10 cellular contexts compared by ENCODE assay signal in the genomic region with DNA sequence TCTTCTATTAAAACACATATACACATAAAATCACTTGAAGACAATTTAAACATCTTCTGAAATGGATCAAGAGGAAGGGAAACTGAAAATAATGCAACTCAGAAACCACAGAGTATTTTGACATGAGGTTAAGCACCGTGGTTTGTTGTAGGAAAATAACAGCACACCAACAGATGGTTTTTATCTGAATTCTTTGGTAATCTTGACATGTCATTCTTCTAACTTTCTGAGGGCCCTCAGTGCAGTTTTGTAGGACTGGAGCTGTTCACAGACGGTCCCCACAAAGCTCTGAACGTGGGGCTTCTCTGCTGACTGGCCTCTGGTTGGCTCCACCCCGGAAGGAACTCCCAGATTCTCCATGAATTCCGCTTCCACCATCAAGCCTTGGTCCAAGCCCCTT. TPM values are rescaled to one million over a fixed set of nuclear protein-coding genes. Genes with fewer than 3 reads are reported as not detected.
DNase-seq lines count a peak whose midpoint lies in the region; ATAC-seq and TF ChIP-seq lines count a peak whose summit lies in the region.
"Had no signal": no experiment of that assay in that cellular context is flagged by ENCODE, and none has a peak within 500 bp of the region (broad histone marks: within the 10 kb centered on the region; RNA-seq: fewer than 3 reads in every experiment).

No MANE protein-coding gene starts in this region.

- H3K36me3 ChIP-seq in BLaER1 (no peaks in the 10 kb centered on the region), aorta (ENCODE audit: control insufficient read depth in 1 of 2, insufficient read depth in 2 of 2, low read length in 1 of 2) (no peaks in the 10 kb centered on the region)
- no peaks in the 10 kb centered on the region for H3K36me3 ChIP-seq in CD8-positive, alpha-beta T cell (ENCODE audit: insufficient read depth, low read length)

- H3K4me3 ChIP-seq in BLaER1, result no peak overlapping the region
- no peak overlapping the region for H3K4me3 ChIP-seq in CD8-positive, alpha-beta T cell (ENCODE audit: low read depth, low read length)
- no peak overlapping the region for H3K4me3 ChIP-seq in aorta (ENCODE audit: low read length in 2 of 2)

- ATAC-seq in GM19372 (IDR thresholded peaks at IDR 0.05; ENCODE audit: low read depth, unreplicated experiment) (peak; percentile 46), HG03103 (IDR thresholded peaks at IDR 0.05; ENCODE audit: low read depth, unreplicated experiment) (peak; percentile 58), aorta (ENCODE audit: low FRiP score) (no peak)
- ATAC-seq in CD8-positive, alpha-beta T cell, result no peak

- no peaks in the 10 kb centered on the region for H3K27me3 Mint-ChIP-seq in T-helper 1 cell treated with Interleukin-12 subunit alpha and Interleukin-12 subunit beta and Interleukin-4 antibody, amounts not matched to agents 30 μg/mL and 1 μg/mL, for 36 hours (ENCODE audit: low read depth)
- H3K27me3 Mint-ChIP-seq in CD8-positive, alpha-beta T cell (ENCODE audit: low read depth), result no peaks in the 10 kb centered on the region

- peaks cover 31% of the 10 kb centered on the region for H3K4me1 ChIP-seq in BLaER1
- peaks cover 3% of the 10 kb centered on the region for H3K4me1 ChIP-seq in CD8-positive, alpha-beta T cell (ENCODE audit: insufficient read depth, low read length)
- no peaks in the 10 kb centered on the region for H3K4me1 ChIP-seq in aorta (ENCODE audit: control insufficient read depth in 1 of 2, insufficient read depth in 2 of 2, low read length in 2 of 2)

- H3K9ac ChIP-seq in BLaER1, result no peak overlapping the region

- intact Hi-C loops in CD8-positive, alpha-beta T cell (cut with DNase I, micrococcal nuclease), result loop anchor here in 1 of 2 experiments (5.0 to 10.0 kb wide), 2 partner anchors 1106 to 1358 kb away; no protein-coding TSS in a partner anchor
- intact Hi-C loops in aorta (cut with DNase I), result no loop called here

- H3K27me3 ChIP-seq in BLaER1, result peaks cover 90% of the 10 kb centered on the region
- H3K27me3 ChIP-seq in CD8-positive, alpha-beta T cell (ENCODE audit: insufficient read depth, low read length), result no peaks in the 10 kb centered on the region
- no peaks in the 10 kb centered on the region for H3K27me3 ChIP-seq in aorta (ENCODE audit: control insufficient read depth in 1 of 2, insufficient read depth in 2 of 2, low read length in 1 of 2)

- peak overlapping the region; percentile 91 for H3K27ac Mint-ChIP-seq in T-helper 1 cell treated with Interleukin-12 subunit alpha and Interleukin-12 subunit beta and Interleukin-4 antibody, amounts not matched to agents 30 μg/mL and 1 μg/mL, for 36 hours
- H3K27ac Mint-ChIP-seq in CD8-positive, alpha-beta T cell, result no peak overlapping the region
- H3K27ac Mint-ChIP-seq: CD4-positive, CD25-positive, alpha-beta regulatory T cell had no signal

- H3K9me3 ChIP-seq in BLaER1 (peaks cover 8% of the 10 kb centered on the region; the same call in 1 of the 2 replicates), aorta (ENCODE audit: control insufficient read depth, low read length) (no peaks in the 10 kb centered on the region)
- H3K9me3 ChIP-seq in CD8-positive, alpha-beta T cell (ENCODE audit: low read length), result no peaks in the 10 kb centered on the region

- CTCF ChIA-PET in CD8-positive, alpha-beta T cell (lab: Charles Lee), result interaction anchor here (1.6 to 2.6 kb wide), 2 partner anchors 11 to 76 kb away, joined by 4 to 11 read pairs; no protein-coding TSS in a partner anchor

- WGBS in aorta, 2 donors, result 53 to 56% methylated on average over 5 of the region's 5 CpGs

- H3K36me3 Mint-ChIP-seq in T-helper 1 cell treated with Interleukin-12 subunit alpha and Interleukin-12 subunit beta and Interleukin-4 antibody, amounts not matched to agents 30 μg/mL and 1 μg/mL, for 36 hours (ENCODE audit: low read depth), result no peaks in the 10 kb centered on the region
- H3K36me3 Mint-ChIP-seq in CD8-positive, alpha-beta T cell, result no peaks in the 10 kb centered on the region
- H3K36me3 Mint-ChIP-seq: CD4-positive, CD25-positive, alpha-beta regulatory T cell had no signal

- peaks cover 42% of the 10 kb centered on the region for H3K4me1 Mint-ChIP-seq in T-helper 1 cell treated with Interleukin-12 subunit alpha and Interleukin-12 subunit beta and Interleukin-4 antibody, amounts not matched to agents 30 μg/mL and 1 μg/mL, for 36 hours (ENCODE audit: low read depth)
- H3K4me1 Mint-ChIP-seq in CD8-positive, alpha-beta T cell (ENCODE audit: low read depth), result peaks cover 25% of the 10 kb centered on the region

- peak overlapping the region; percentile 48 for H3K4me3 Mint-ChIP-seq in T-helper 1 cell treated with Interleukin-12 subunit alpha and Interleukin-12 subunit beta and Interleukin-4 antibody, amounts not matched to agents 30 μg/mL and 1 μg/mL, for 36 hours
- no peak overlapping the region for H3K4me3 Mint-ChIP-seq in CD8-positive, alpha-beta T cell
- H3K4me3 Mint-ChIP-seq: CD4-positive, CD25-positive, alpha-beta regulatory T cell had no signal

- H3K4me2 ChIP-seq in BLaER1, result peak overlapping the region; percentile 52

- H4K20me1 ChIP-seq in BLaER1, result no peaks in the 10 kb centered on the region

- no peak for TF ChIP-seq CTCF in CD8-positive, alpha-beta T cell (IDR thresholded peaks at IDR 0.05)

- H3K27ac ChIP-seq in BLaER1, result no peak overlapping the region
- H3K27ac ChIP-seq in CD8-positive, alpha-beta T cell (ENCODE audit: low read depth, low read length), result no peak overlapping the region
- no peak overlapping the region for H3K27ac ChIP-seq in aorta (ENCODE audit: low read depth in 1 of 2, low read length in 2 of 2)

- DNase-seq in NCI-H748 treated with DMSO at 0.1 percent for 48 hours (lab: John Stamatoyannopoulos, UW), result no peak
- no peak for DNase-seq in CD8-positive, alpha-beta T cell
- DNase-seq in NCI-H2107 treated with DMSO at 0.1 percent for 48 hours (lab: John Stamatoyannopoulos, UW; ENCODE audit: unreplicated experiment), result no peak
- DNase-seq in aorta, result no peak
- DNase-seq: effector memory CD4-positive, alpha-beta T cell had no signal

- H3K9me3 Mint-ChIP-seq in T-helper 1 cell treated with Interleukin-12 subunit alpha and Interleukin-12 subunit beta and Interleukin-4 antibody, amounts not matched to agents 30 μg/mL and 1 μg/mL, for 36 hours, result no peaks in the 10 kb centered on the region
- H3K9me3 Mint-ChIP-seq in CD8-positive, alpha-beta T cell, result no peaks in the 10 kb centered on the region

- POLR2A ChIA-PET in CD8-positive, alpha-beta T cell (lab: Charles Lee), result interaction anchor here (0.7 to 1.3 kb wide), 2 partner anchors 11 to 18 kb away, joined by 3 read pairs; no protein-coding TSS in a partner anchor

RNA-seq across cellular contexts. Expression of gene TLR8, which starts 16.0 kb away (rescaled TPM):
- total RNA-seq in CD8-positive, alpha-beta T cell, result not detected
- total RNA-seq in aorta, result 1 to 10 TPM; 3.3 to 7.0 TPM
- 1 to 10 TPM in 1 of 2 donors, under 1 TPM in 1; 0.51 to 1.6 TPM for polyA plus RNA-seq in aorta
- total RNA-seq: CD4-positive, CD25-positive, alpha-beta regulatory T cell had no signal
- polyA plus RNA-seq: CD4-positive, CD25-positive, alpha-beta regulatory T cell had no signal

RNA-seq across cellular contexts. Expression of gene TLR7, which starts 23.6 kb away (rescaled TPM):
- under 1 TPM in 1 of 2 experiments, not detected in 1; 0.16 TPM for total RNA-seq in CD8-positive, alpha-beta T cell
- 1 to 10 TPM in 1 of 2 donors, under 1 TPM in 1; 0.91 to 6.4 TPM for total RNA-seq in aorta
- 1 to 10 TPM in 1 of 2 donors, under 1 TPM in 1; 0.08 to 1.8 TPM for polyA plus RNA-seq in aorta
- total RNA-seq: CD4-positive, CD25-positive, alpha-beta regulatory T cell had no signal

Comparison
In these comparisons a context has a peak if more than half of its experiments do, and no peak if none do; other contexts are left out.
1. ATAC-seq: peak in GM19372 (single experiment) and HG03103 (single experiment); none in CD8-positive, alpha-beta T cell (single experiment) and aorta (single experiment).
2. RNA of gene TLR8, which starts 16.0 kb away (total RNA-seq): 3.3 to 7.0 TPM in aorta; not detected in CD8-positive, alpha-beta T cell; every median in the first group is over 4 times any median in the second.